9 cellular contexts compared by ENCODE assay signal in the genomic region with DNA sequence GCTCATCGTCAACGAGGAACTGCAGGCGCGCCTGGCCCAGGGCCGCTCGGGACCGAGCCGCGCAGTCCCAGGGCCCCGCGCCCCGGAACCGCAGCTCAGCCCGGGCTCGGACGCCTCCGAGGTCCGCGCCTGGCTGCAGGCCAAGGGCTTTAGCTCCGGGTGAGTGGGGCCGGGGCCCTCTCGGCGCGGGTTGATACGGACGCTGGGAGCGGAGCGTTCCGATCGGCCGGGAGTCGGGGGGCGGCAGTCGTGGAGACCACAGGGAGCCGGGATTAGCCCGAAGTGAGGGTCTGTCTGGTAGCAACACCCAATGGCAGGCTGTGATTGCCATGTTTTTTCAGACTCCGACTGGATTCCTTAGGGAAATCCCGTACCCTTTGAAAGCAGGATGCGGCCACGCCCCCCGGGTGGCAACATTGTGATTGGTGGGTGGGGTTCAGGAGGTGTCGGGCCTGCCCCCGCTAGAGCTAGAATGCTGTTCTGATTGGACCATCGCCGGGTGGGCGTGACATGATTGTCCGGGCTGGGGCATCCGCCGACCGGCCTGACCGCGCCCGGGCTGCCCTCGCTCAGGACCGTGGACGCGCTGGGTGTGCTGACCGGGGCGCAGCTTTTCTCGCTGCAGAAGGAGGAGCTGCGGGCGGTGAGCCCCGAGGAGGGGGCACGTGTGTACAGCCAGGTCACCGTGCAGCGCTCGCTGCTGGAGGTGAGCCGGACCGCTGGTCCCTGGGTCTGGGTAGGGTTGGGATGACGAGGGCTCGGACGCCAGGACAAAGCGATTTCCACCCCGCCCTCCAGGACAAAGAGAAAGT. TPM values are rescaled to one million over a fixed set of nuclear protein-coding genes. Genes with fewer than 3 reads are reported as not detected.
DNase-seq lines count a peak whose midpoint lies in the region; ATAC-seq lines count a peak whose summit lies in the region.
"Had no signal": no experiment of that assay in that cellular context is flagged by ENCODE, and none has a peak within 500 bp of the region (broad histone marks: within the 10 kb centered on the region; RNA-seq: fewer than 3 reads in every experiment).

No MANE protein-coding gene starts in this region.

- peaks cover 17 to 40% (median 25%) of the 10 kb centered on the region in 3 donors for H3K4me1 Mint-ChIP-seq in CD8-positive, alpha-beta memory T cell

- H3K27ac ChIP-seq in CD8-positive, alpha-beta memory T cell (ENCODE audit: low read depth, low read length), result no peak overlapping the region
- peak overlapping the region; percentile 21 for H3K27ac ChIP-seq in epithelial cell of prostate

- no peaks in the 10 kb centered on the region for H3K36me3 ChIP-seq in CD8-positive, alpha-beta memory T cell (ENCODE audit: insufficient read depth, low read length)

- H3K4me3 ChIP-seq in CD8-positive, alpha-beta memory T cell (ENCODE audit: low read length), result peak overlapping the region; percentile 22

- peaks cover 26% of the 10 kb centered on the region for H3K4me1 ChIP-seq in CD8-positive, alpha-beta memory T cell (ENCODE audit: insufficient read depth, low read length)

- CTCF ChIA-PET in CD8-positive, alpha-beta memory T cell (lab: Charles Lee), result interaction anchor here (2.2 kb wide), 1 partner anchor 29 kb away, joined by 8 read pairs; no protein-coding TSS in a partner anchor

- DNase-seq in CD8-positive, alpha-beta memory T cell, result peak; percentile 25 to 70 (median 40)
- DNase-seq in NCI-H146 (lab: John Stamatoyannopoulos, UW) (peak; percentile 94), activated T-cell treated with anti-CD3 and anti-CD28 coated beads for 4 hours (peak; percentile 36), epithelial cell of prostate (ENCODE audit: low read depth, low spot score) (no peak), lung microvascular endothelial cell (ENCODE audit: low read depth in 2 of 2) (peak; percentile 95 to 96)
- peak; percentile 41 to 51 for DNase-seq in stimulated activated CD4-positive, alpha-beta T cell treated with anti-CD3 and anti-CD28 coated beads, Interleukin-4, amount 100 ng/mL, for 48 hours (ENCODE audit: low read depth in 2 of 2)

- H3K4me3 Mint-ChIP-seq in CD8-positive, alpha-beta memory T cell, result peak overlapping the region in 5 of 7 donors; percentile 41 to 73 (median 52)

- peaks cover 44 to 64% of the 10 kb centered on the region in 2 donors for H3K27me3 Mint-ChIP-seq in CD8-positive, alpha-beta memory T cell

- ATAC-seq in HG03460 (IDR thresholded peaks at IDR 0.05; ENCODE audit: unreplicated experiment), result no peak
- ATAC-seq in GM19324 (IDR thresholded peaks at IDR 0.05; ENCODE audit: low FRiP score, unreplicated experiment), result no peak
- ATAC-seq: HCT116 had no signal

- H3K27ac Mint-ChIP-seq in CD8-positive, alpha-beta memory T cell, result no peak overlapping the region

- POLR2A ChIA-PET in CD8-positive, alpha-beta memory T cell (lab: Charles Lee), result interaction anchor here (0.6 kb wide), 1 partner anchor 401 kb away, joined by 3 read pairs; no protein-coding TSS in a partner anchor

- H3K9me3 ChIP-seq in CD8-positive, alpha-beta memory T cell (ENCODE audit: low read length), result no peaks in the 10 kb centered on the region

- peaks cover 32% of the 10 kb centered on the region for H3K27me3 ChIP-seq in CD8-positive, alpha-beta memory T cell (ENCODE audit: insufficient read depth, low read length, poor library complexity, severe bottlenecking)

- H3K36me3 Mint-ChIP-seq in CD8-positive, alpha-beta memory T cell, result peaks cover 4 to 16% (median 6%) of the 10 kb centered on the region in 3 donors

- H3K9me3 Mint-ChIP-seq in CD8-positive, alpha-beta memory T cell, result peaks cover 0 to 3% (median 0%) of the 10 kb centered on the region in 5 donors

RNA-seq across cellular contexts. Expression of a gene that starts 11.3 kb away (rescaled TPM):
- under 1 TPM; 0.27 to 0.74 TPM for total RNA-seq in CD8-positive, alpha-beta memory T cell
- 0.28 TPM for polyA plus RNA-seq in CD8-positive, alpha-beta memory T cell
- total RNA-seq in lung microvascular endothelial cell, result 9.9 and 12.0 TPM in 2 replicates

RNA-seq across cellular contexts. Expression of a gene that starts 24.0 kb away (rescaled TPM):
- total RNA-seq in CD8-positive, alpha-beta memory T cell, result 10 to 100 TPM; 21.4 to 22.2 TPM
- polyA plus RNA-seq in CD8-positive, alpha-beta memory T cell, result 15.8 TPM
- total RNA-seq in lung microvascular endothelial cell, result 10.2 and 19.0 TPM in 2 replicates

RNA-seq across cellular contexts. Expression of a gene that starts 30.5 kb away (rescaled TPM):
- total RNA-seq in CD8-positive, alpha-beta memory T cell, result 10 to 100 TPM; 95.4 to 98.3 TPM
- polyA plus RNA-seq in CD8-positive, alpha-beta memory T cell, result 7.7 TPM
- 18.1 and 25.8 TPM in 2 replicates for total RNA-seq in lung microvascular endothelial cell

RNA-seq across cellular contexts. Expression of a gene that starts 48.9 kb away (rescaled TPM):
- total RNA-seq in CD8-positive, alpha-beta memory T cell, result not detected
- 0.21 TPM for polyA plus RNA-seq in CD8-positive, alpha-beta memory T cell
- total RNA-seq in lung microvascular endothelial cell, result not detected in 2 replicates
